8 cellular contexts compared by ENCODE assay signal in genomic region chr1:109547412-109548320, GRCh38. TPM values are rescaled to one million over a fixed set of nuclear protein-coding genes. Genes with fewer than 3 reads are reported as not detected.
DNase-seq lines count a peak whose midpoint lies in the region; ATAC-seq and TF ChIP-seq lines count a peak whose summit lies in the region.

No MANE protein-coding gene starts in this region.

- peak overlapping the region; percentile 81 for H3K9ac ChIP-seq in MM.1S (ENCODE audit: low read length)

- TF ChIP-seq CTCF in AG04449 (IDR thresholded peaks at IDR 0.05; ENCODE audit: insufficient read depth, low read length, missing control alignments) (no peak), MM.1S (IDR thresholded peaks at IDR 0.05; ENCODE audit: low read length) (no peak), astrocyte of the spinal cord (IDR thresholded peaks at IDR 0.05; ENCODE audit: low read depth, low read length) (no peak), kidney epithelial cell (IDR thresholded peaks at IDR 0.05; ENCODE audit: insufficient read depth, low read length, poor library complexity, severe bottlenecking) (no peak)

- in situ Hi-C loops in astrocyte of the spinal cord (cut with HindIII; ENCODE audit: low sequenced_read_pairs): no loop called here

- POLR2A ChIA-PET in AG04449 (lab: Yijun Ruan, JAX): interaction anchor here (0.8 to 2.0 kb wide), 19 partner anchors 10 to 437 kb away, joined by 3 to 25 read pairs (median 5); partner anchors contain the start of genes AHCYL1, AMPD2 and GNAT2

- no peaks in the 10 kb centered on the region for H3K9me3 ChIP-seq in MM.1S (replicated peaks; ENCODE audit: insufficient read depth, low read length)

- H3K4me3 ChIP-seq in AG04449 (ENCODE audit: low read depth, low read length) (peak overlapping the region; percentile 95), MM.1S (ENCODE audit: low read length) (peak overlapping the region; percentile 92), astrocyte of the spinal cord (ENCODE audit: low read depth, low read length) (peak overlapping the region; percentile 79), kidney epithelial cell (ENCODE audit: low read depth, low read length) (peak overlapping the region; percentile 90)

- no peaks in the 10 kb centered on the region for H3K9me3 Mint-ChIP-seq in stimulated activated effector memory CD8-positive, alpha-beta T cell treated with anti-CD3 and anti-CD28 coated beads, Interleukin-12 subunit alpha, Interleukin-12 subunit beta, amount 100 ng/mL, for 72 hours

- no peaks in the 10 kb centered on the region for H3K36me3 ChIP-seq in MM.1S (replicated peaks; ENCODE audit: insufficient read depth, low read length)
- no peaks in the 10 kb centered on the region for H3K36me3 ChIP-seq in kidney epithelial cell (ENCODE audit: control insufficient read depth, insufficient read depth, low read length)

- no peaks in the 10 kb centered on the region for H3K27me3 ChIP-seq in MM.1S (replicated peaks; ENCODE audit: insufficient read depth, low read length)
- H3K27me3 ChIP-seq in kidney epithelial cell (ENCODE audit: control insufficient read depth, insufficient read depth, low read length): no peaks in the 10 kb centered on the region

- 0 out of 2 replicates have a peak overlapping the region, but pooled peaks have one; percentile 63 for H2AFZ ChIP-seq in MM.1S (ENCODE audit: low read length)

- DNase-seq in AG04449 (ENCODE audit: low read depth, low spot score) (no peak), MM.1S (peak; percentile 10), astrocyte of the spinal cord (ENCODE audit: low read depth, low spot score) (no peak), kidney epithelial cell (ENCODE audit: low read depth) (no peak), NCI-H2029 (lab: John Stamatoyannopoulos, UW) (no peak)
- DNase-seq in stimulated activated effector memory CD8-positive, alpha-beta T cell treated with anti-CD3 and anti-CD28 coated beads, Interleukin-12 subunit alpha, Interleukin-12 subunit beta, amount 100 ng/mL, for 72 hours (ENCODE audit: low spot score in 2 of 2): peak in 1 of 2 donors; percentile 72

- CTCF ChIA-PET in AG04449 (lab: Yijun Ruan, JAX): interaction anchor here (0.7 to 26.3 kb wide), 27 partner anchors 10 to 437 kb away, joined by 3 to 2790 read pairs (median 7); partner anchors contain the start of genes AHCYL1, AMIGO1, AMPD2 and ATXN7L2

- no peaks in the 10 kb centered on the region for H3K9me2 ChIP-seq in MM.1S (replicated peaks; ENCODE audit: insufficient read depth, low read length)

- ATAC-seq in GM18870 (IDR thresholded peaks at IDR 0.05; ENCODE audit: unreplicated experiment): peak; percentile 2
- ATAC-seq in stimulated activated effector memory CD8-positive, alpha-beta T cell treated with anti-CD3 and anti-CD28 coated beads, Interleukin-12 subunit alpha, Interleukin-12 subunit beta, amount 100 ng/mL, for 72 hours: peak; percentile 12
- ATAC-seq in HG02884 (IDR thresholded peaks at IDR 0.05; ENCODE audit: unreplicated experiment): no peak

- peaks cover 12% of the 10 kb centered on the region for H3F3A ChIP-seq in MM.1S (ENCODE audit: insufficient read depth, low read length)

- H3K27ac ChIP-seq in MM.1S (ENCODE audit: low read length): peak overlapping the region; percentile 90

- peaks cover 22% of the 10 kb centered on the region for H3K36me3 Mint-ChIP-seq in stimulated activated effector memory CD8-positive, alpha-beta T cell treated with anti-CD3 and anti-CD28 coated beads, Interleukin-12 subunit alpha, Interleukin-12 subunit beta, amount 100 ng/mL, for 72 hours

- peak overlapping the region; percentile 97 for H3K4me3 Mint-ChIP-seq in stimulated activated effector memory CD8-positive, alpha-beta T cell treated with anti-CD3 and anti-CD28 coated beads, Interleukin-12 subunit alpha, Interleukin-12 subunit beta, amount 100 ng/mL, for 72 hours

- H3K4me1 Mint-ChIP-seq in stimulated activated effector memory CD8-positive, alpha-beta T cell treated with anti-CD3 and anti-CD28 coated beads, Interleukin-12 subunit alpha, Interleukin-12 subunit beta, amount 100 ng/mL, for 72 hours: peaks cover 45% of the 10 kb centered on the region

- H3K27ac Mint-ChIP-seq in stimulated activated effector memory CD8-positive, alpha-beta T cell treated with anti-CD3 and anti-CD28 coated beads, Interleukin-12 subunit alpha, Interleukin-12 subunit beta, amount 100 ng/mL, for 72 hours: peak overlapping the region; percentile 98

- no peaks in the 10 kb centered on the region for H4K20me1 ChIP-seq in MM.1S (ENCODE audit: insufficient read depth, low read length)

- peaks cover 6% of the 10 kb centered on the region; the same call in 1 of the 2 replicates for H3K4me1 ChIP-seq in MM.1S (ENCODE audit: low read length)

- peaks cover 54% of the 10 kb centered on the region for H3K79me2 ChIP-seq in MM.1S (ENCODE audit: low read length)

- H3K4me2 ChIP-seq in MM.1S (ENCODE audit: low read depth, low read length): peak overlapping the region; percentile 89

RNA-seq across cellular contexts. Expression of gene GNAI3, which starts 0.7 kb away (rescaled TPM):
- 11.3 and 11.9 TPM in 2 replicates for total RNA-seq in kidney epithelial cell

RNA-seq across cellular contexts. Expression of gene GPR61, which starts 8.0 kb away (rescaled TPM):
- not detected in 2 replicates for total RNA-seq in kidney epithelial cell

RNA-seq across cellular contexts. Expression of gene AMIGO1, which starts 38.1 kb away (rescaled TPM):
- total RNA-seq in kidney epithelial cell: 2.8 and 3.0 TPM in 2 replicates

RNA-seq across cellular contexts. Expression of gene CYB561D1, which starts 53.8 kb away (rescaled TPM):
- total RNA-seq in kidney epithelial cell: 9.5 and 13.0 TPM in 2 replicates
